In genomic region chr2:240986787-240987411, GRCh38 we compare ENCODE assay signal across 10 cellular contexts. TPM values are rescaled to one million over a fixed set of nuclear protein-coding genes. Genes with fewer than 3 reads are reported as not detected.
A peak's percentile ranks its signal among the peaks of the same experiment; 100 is the strongest.
DNase-seq lines count a peak whose midpoint lies in the region; ATAC-seq and TF ChIP-seq lines count a peak whose summit lies in the region.
"Had no signal": no experiment of that assay in that cellular context is flagged by ENCODE, and none has a peak within 500 bp of the region (broad histone marks: within the 10 kb centered on the region; RNA-seq: fewer than 3 reads in every experiment).

No MANE protein-coding gene starts in this region.

- no peaks in the 10 kb centered on the region for H3K27me3 Mint-ChIP-seq in activated T-cell treated with anti-CD3 and anti-CD28 coated beads, Interleukin-2, amount 50 U/mL, for 24 hours

- H3K79me2 ChIP-seq in SK-N-SH (ENCODE audit: insufficient read depth): no peaks in the 10 kb centered on the region
- no peaks in the 10 kb centered on the region for H3K79me2 ChIP-seq in hepatocyte

- intact Hi-C loops in ascending aorta (cut with DNase I): loop anchor here (1.0 kb wide), 1 partner anchor 11 kb away; the partner anchor contains the start of gene SNED1

- H3K9me2 ChIP-seq in SK-N-SH (no peaks in the 10 kb centered on the region), hepatocyte (replicated peaks; ENCODE audit: insufficient read depth) (no peaks in the 10 kb centered on the region)

- TF ChIP-seq EP300 in SK-N-SH (IDR thresholded peaks at IDR 0.05; ENCODE audit: borderline replicate concordance in 1 of 2, low read depth in 1 of 2, low read length in 1 of 2): no peak
- peak in 1 of 2 donors; percentile 76 for TF ChIP-seq EP300 in tibial nerve (IDR thresholded peaks at IDR 0.05)

- POLR2A ChIA-PET in SK-N-SH (lab: Yijun Ruan, JAX): no interaction called here

- CTCF ChIA-PET in SK-N-SH (lab: Yijun Ruan, JAX): interaction anchor here (1.1 to 1.6 kb wide), 3 partner anchors 23 to 91 kb away, joined by 3 to 10 read pairs (median 4); no protein-coding TSS in a partner anchor

- H2AFZ ChIP-seq in SK-N-SH (ENCODE audit: low read depth) (no peak overlapping the region), hepatocyte (no peak overlapping the region)

- no peak overlapping the region for H3K9ac ChIP-seq in SK-N-SH

- H3K9me3 Mint-ChIP-seq in activated T-cell treated with anti-CD3 and anti-CD28 coated beads, Interleukin-2, amount 50 U/mL, for 24 hours: no peaks in the 10 kb centered on the region

- H3K27ac ChIP-seq in SK-N-SH (ENCODE audit: low read depth in 2 of 2, low read length in 1 of 2) (no peak overlapping the region), ascending aorta (peak overlapping the region; percentile 55 to 65), hepatocyte (no peak overlapping the region), tibial nerve (peak overlapping the region in 1 of 4 donors; percentile 65)

- no peaks in the 10 kb centered on the region for H3K36me3 Mint-ChIP-seq in activated T-cell treated with anti-CD3 and anti-CD28 coated beads, Interleukin-2, amount 50 U/mL, for 24 hours (ENCODE audit: low read depth)

- H3F3A ChIP-seq in SK-N-SH (replicated peaks; ENCODE audit: insufficient read depth): no peaks in the 10 kb centered on the region

- no peak for TF ChIP-seq POLR2A in tibial nerve (IDR thresholded peaks at IDR 0.05)

- H3K36me3 ChIP-seq in SK-N-SH (replicated peaks in 1 of 2; ENCODE audit: control insufficient read depth in 1 of 2, insufficient read depth in 2 of 2, low read length in 1 of 2): no peaks in the 10 kb centered on the region
- H3K36me3 ChIP-seq in ascending aorta: no peaks in the 10 kb centered on the region
- H3K36me3 ChIP-seq in hepatocyte (replicated peaks; ENCODE audit: insufficient read depth, low read depth): no peaks in the 10 kb centered on the region
- no peaks in the 10 kb centered on the region for H3K36me3 ChIP-seq in tibial nerve

- peaks cover 4% of the 10 kb centered on the region for H3K4me1 Mint-ChIP-seq in activated T-cell treated with anti-CD3 and anti-CD28 coated beads, Interleukin-2, amount 50 U/mL, for 24 hours (ENCODE audit: low read depth)

- H3K4me3 Mint-ChIP-seq in activated T-cell treated with anti-CD3 and anti-CD28 coated beads, Interleukin-2, amount 50 U/mL, for 24 hours: no peak overlapping the region

- H3K9me3 ChIP-seq in SK-N-SH (no peaks in the 10 kb centered on the region), ascending aorta (no peaks in the 10 kb centered on the region), hepatocyte (ENCODE audit: low read depth) (no peaks in the 10 kb centered on the region), tibial nerve (peaks cover 0 to 12% (median 0%) of the 10 kb centered on the region in 4 donors)

- no peak for TF ChIP-seq RAD21 in SK-N-SH (IDR thresholded peaks at IDR 0.05; ENCODE audit: low read length)

- ATAC-seq in SK-N-SH treated with all-trans-retinoic acid at 6 μM for 48 hours (no peak), GM21737 (IDR thresholded peaks at IDR 0.05; ENCODE audit: unreplicated experiment) (no peak)

- H3K4me1 ChIP-seq in SK-N-SH (ENCODE audit: control insufficient read depth in 1 of 2, insufficient read depth in 2 of 2, low read depth in 1 of 2, low read length in 1 of 2): peaks cover 0 to 5% of the 10 kb centered on the region in 2 experiments; a peak in 2 of 4 replicates
- H3K4me1 ChIP-seq in ascending aorta: peaks cover 20 to 48% of the 10 kb centered on the region in 2 donors
- peaks cover 14% of the 10 kb centered on the region for H3K4me1 ChIP-seq in hepatocyte (ENCODE audit: insufficient read depth)
- peaks cover 7 to 73% (median 25%) of the 10 kb centered on the region in 4 donors for H3K4me1 ChIP-seq in tibial nerve

- TF ChIP-seq CTCF in SK-N-SH (IDR thresholded peaks at IDR 0.05) (no peak), ascending aorta (IDR thresholded peaks at IDR 0.05) (no peak), hepatocyte (IDR thresholded peaks at IDR 0.05; ENCODE audit: poor library complexity) (no peak), tibial nerve (IDR thresholded peaks at IDR 0.05) (no peak)

- no peaks in the 10 kb centered on the region for H3K27me3 ChIP-seq in SK-N-SH (ENCODE audit: insufficient read depth)
- H3K27me3 ChIP-seq in ascending aorta: no peaks in the 10 kb centered on the region
- peaks cover 7% of the 10 kb centered on the region for H3K27me3 ChIP-seq in hepatocyte
- H3K27me3 ChIP-seq in tibial nerve: no peaks in the 10 kb centered on the region

- WGBS in SK-N-SH (ENCODE audit: low lambda C conversion rate): 25% methylated on average over 9 of the region's 11 CpGs
- WGBS in hepatocyte (ENCODE audit: low lambda C conversion rate, missing lambda C conversion rate): 46% methylated on average over 11 of the region's 11 CpGs
- WGBS in tibial nerve, 2 donors: 17 to 24% methylated on average over 9 to 11 of the region's 11 CpGs

- H3K4me3 ChIP-seq in SK-N-SH (ENCODE audit: low read depth in 2 of 2, low read length in 1 of 2): no peak overlapping the region
- H3K4me3 ChIP-seq in ascending aorta: peak overlapping the region in 1 of 2 donors; percentile 16
- H3K4me3 ChIP-seq in hepatocyte: no peak overlapping the region
- no peak overlapping the region for H3K4me3 ChIP-seq in tibial nerve

- H4K20me1 ChIP-seq in SK-N-SH (ENCODE audit: insufficient read depth): no peaks in the 10 kb centered on the region
- no peaks in the 10 kb centered on the region for H4K20me1 ChIP-seq in hepatocyte (ENCODE audit: insufficient read depth, poor library complexity, severe bottlenecking)

- no peak overlapping the region for H3K4me2 ChIP-seq in SK-N-SH
- H3K4me2 ChIP-seq in hepatocyte: peak overlapping the region; percentile 59

- no peak overlapping the region for H3K27ac Mint-ChIP-seq in activated T-cell treated with anti-CD3 and anti-CD28 coated beads, Interleukin-2, amount 50 U/mL, for 24 hours

- peak; percentile 70 for DNase-seq in SK-N-SH
- peak in 1 of 2 donors; percentile 91 for DNase-seq in ascending aorta (ENCODE audit: low spot score in 2 of 2)
- DNase-seq in hepatocyte (ENCODE audit: low spot score): peak; percentile 68
- DNase-seq in tibial nerve (ENCODE audit: low spot score in 2 of 2): peak; percentile 61 to 64
- no peak for DNase-seq in activated T-cell treated with anti-CD3 and anti-CD28 coated beads, Interleukin-2, amount 50 U/mL, for 24 hours
- DNase-seq in activated CD8-positive, alpha-beta memory T cell treated with anti-CD3 and anti-CD28 coated beads for 24 hours: no peak
- DNase-seq: NCI-H2107; stimulated activated CD4-positive, alpha-beta T cell treated with anti-CD3 and anti-CD28 coated beads, Interleukin-2, amount 100 ng/mL, for 24 hours had no signal

TF ChIP-seq in SK-N-SH, 30 proteins besides CTCF, POLR2A, EP300 and RAD21:
- no peak for TF ChIP-seq FOXM1 (IDR thresholded peaks at IDR 0.05; ENCODE audit: low read depth)
- TF ChIP-seq YY1 (IDR thresholded peaks at IDR 0.05; ENCODE audit: low read depth): no peak
- TF ChIP-seq SMC3 (IDR thresholded peaks at IDR 0.05; ENCODE audit: low read depth, low read length): no peak
- no peak for TF ChIP-seq PBX3 (IDR thresholded peaks at IDR 0.05)
- no peak for TF ChIP-seq JUND (IDR thresholded peaks at IDR 0.05)
- no peak for TF ChIP-seq MEF2A (IDR thresholded peaks at IDR 0.05; ENCODE audit: borderline replicate concordance, low read depth)
- TF ChIP-seq EZH2phosphoT487 (IDR thresholded peaks at IDR 0.05; ENCODE audit: borderline replicate concordance, low read depth): no peak
- no peak for TF ChIP-seq TAF1 (IDR thresholded peaks at IDR 0.05; ENCODE audit: borderline replicate concordance, low read depth, low read length)
- no peak for TF ChIP-seq CHD2 (IDR thresholded peaks at IDR 0.05; ENCODE audit: low read length, partially characterized antibody)

TF ChIP-seq in SK-N-SH treated with all-trans-retinoic acid at 6 μM for 48 hours, 23 proteins besides CTCF, POLR2A, EP300 and RAD21:
- no peak for TF ChIP-seq ZFP3 (CRISPR knock-in tag; IDR thresholded peaks at IDR 0.05)
- no peak for TF ChIP-seq TOX (CRISPR knock-in tag; IDR thresholded peaks at IDR 0.05; ENCODE audit: borderline replicate concordance)
- TF ChIP-seq SNAI2 (CRISPR knock-in tag; IDR thresholded peaks at IDR 0.05): no peak
- no peak for TF ChIP-seq ZFP30 (CRISPR knock-in tag; IDR thresholded peaks at IDR 0.05)

RNA-seq across cellular contexts. Expression of gene SNED1, which starts 11.5 kb away (rescaled TPM):
- polyA plus RNA-seq in SK-N-SH (2012; rRNA removed) (0.03 TPM in 2 replicates), hepatocyte (3.7 and 4.6 TPM in 2 replicates)
- 0.05 and 0.09 TPM in 2 replicates for polyA plus RNA-seq in SK-N-SH (2012; cell fraction: cytosol; rRNA removed)
- 0.12 and 0.26 TPM in 2 replicates for polyA plus RNA-seq in SK-N-SH (2012; cell fraction: nucleus; rRNA removed)
- total RNA-seq in ascending aorta (84.3 TPM), hepatocyte (3.5 and 6.5 TPM in 2 replicates), tibial nerve (100 to 1,000 TPM; 116 to 226 (median 141) TPM)

Comparison
In these comparisons a context has a peak if more than half of its experiments do, and no peak if none do; other contexts are left out.
1. DNase-seq: peak in SK-N-SH (single experiment), hepatocyte (single experiment) and tibial nerve (2 of 2); none in activated T-cell treated with anti-CD3 and anti-CD28 coated beads, Interleukin-2, amount 50 U/mL, for 24 hours (single experiment) and activated CD8-positive, alpha-beta memory T cell treated with anti-CD3 and anti-CD28 coated beads for 24 hours (single experiment).
2. H3K27ac ChIP-seq: peak in ascending aorta (2 of 2); none in SK-N-SH (0 of 2) and hepatocyte (single experiment).
3. RNA of gene SNED1, which starts 11.5 kb away (total RNA-seq): 116 to 226 TPM in tibial nerve and 84.3 TPM in ascending aorta (single experiment); 3.5 to 6.5 TPM in hepatocyte; every median in the first group is over 10 times any median in the second.